In genomic region chr12:132450391-132451171, GRCh38 we compare ENCODE assay signal across 18 cellular contexts. TPM values are rescaled to one million over a fixed set of nuclear protein-coding genes. Genes with fewer than 3 reads are reported as not detected.
DNase-seq lines count a peak whose midpoint lies in the region; ATAC-seq and TF ChIP-seq lines count a peak whose summit lies in the region.
"Had no signal": no experiment of that assay in that cellular context is flagged by ENCODE, and none has a peak within 500 bp of the region (broad histone marks: within the 10 kb centered on the region; RNA-seq: fewer than 3 reads in every experiment).

No MANE protein-coding gene starts in this region.

- H3K4me3 Mint-ChIP-seq in memory B cell = peak overlapping the region; percentile 8
- no peak overlapping the region for H3K4me3 Mint-ChIP-seq in stimulated activated effector memory CD8-positive, alpha-beta T cell treated with anti-CD3 and anti-CD28 coated beads, Interleukin-12 subunit alpha, Interleukin-12 subunit beta, amount 100 ng/mL, for 72 hours
- H3K4me3 Mint-ChIP-seq: activated CD4-positive, alpha-beta T cell treated with anti-CD3 and anti-CD28 coated beads, Interleukin-2, amount 10 ng/mL, durations not matched to agents 24 days and 14 days; activated naive CD8-positive, alpha-beta T cell had no signal

- TF ChIP-seq CTCF in OCI-LY3 (IDR thresholded peaks at IDR 0.05; ENCODE audit: low read depth, low read length) = no peak
- TF ChIP-seq CTCF in PC-3 (conservative IDR thresholded peaks at IDR 0.05; ENCODE audit: low read depth, low read length) = no peak

- H3K27ac ChIP-seq in OCI-LY3 (ENCODE audit: low read length) (peak overlapping the region; percentile 33; the same call in 1 of the 2 replicates), PC-3 (ENCODE audit: low read length) (no peak overlapping the region)
- H3K27ac ChIP-seq: GM23248, prostate gland had no signal

- no peaks in the 10 kb centered on the region for H3K27me3 Mint-ChIP-seq in memory B cell
- H3K27me3 Mint-ChIP-seq: activated CD4-positive, alpha-beta T cell treated with anti-CD3 and anti-CD28 coated beads, Interleukin-2, amount 10 ng/mL, durations not matched to agents 24 days and 14 days; activated naive CD8-positive, alpha-beta T cell had no signal

- H3K9me3 ChIP-seq in OCI-LY3 (ENCODE audit: insufficient read depth, low read length) = no peaks in the 10 kb centered on the region
- no peaks in the 10 kb centered on the region for H3K9me3 ChIP-seq in PC-3 (ENCODE audit: low read length)
- H3K9me3 ChIP-seq: prostate gland had no signal

- CTCF ChIA-PET in PC-3 (lab: Charles Lee) = no interaction called here

- no peak overlapping the region for H3K27ac Mint-ChIP-seq in memory B cell
- no peak overlapping the region for H3K27ac Mint-ChIP-seq in stimulated activated effector memory CD8-positive, alpha-beta T cell treated with anti-CD3 and anti-CD28 coated beads, Interleukin-12 subunit alpha, Interleukin-12 subunit beta, amount 100 ng/mL, for 72 hours
- H3K27ac Mint-ChIP-seq: activated CD4-positive, alpha-beta T cell treated with anti-CD3 and anti-CD28 coated beads, Interleukin-2, amount 10 ng/mL, durations not matched to agents 24 days and 14 days; activated naive CD8-positive, alpha-beta T cell; effector memory CD8-positive, alpha-beta T cell had no signal

- H3K9ac ChIP-seq in OCI-LY3 (ENCODE audit: low read length) = peak overlapping the region; percentile 45; the same call in 1 of the 2 replicates
- H3K9ac ChIP-seq in PC-3 (ENCODE audit: low read length) = no peak overlapping the region
- H3K9ac ChIP-seq: GM23248 had no signal

- H3K4me3 ChIP-seq in OCI-LY3 (ENCODE audit: low read length) (peak overlapping the region; percentile 67), PC-3 (ENCODE audit: low read length) (no peak overlapping the region)
- H3K4me3 ChIP-seq: GM23248, prostate gland had no signal

- POLR2A ChIA-PET in PC-3 (lab: Charles Lee; ENCODE audit: unreplicated experiment) = no interaction called here

- ATAC-seq in GM21786 (IDR thresholded peaks at IDR 0.05; ENCODE audit: unreplicated experiment) = peak; percentile 6
- ATAC-seq in memory B cell (ENCODE audit: low read depth) = peak; percentile 1
- no peak for ATAC-seq in PC-3
- ATAC-seq in stimulated activated effector memory CD8-positive, alpha-beta T cell treated with anti-CD3 and anti-CD28 coated beads, Interleukin-12 subunit alpha, Interleukin-12 subunit beta, amount 100 ng/mL, for 72 hours = no peak
- no peak for ATAC-seq in sciatic nerve
- ATAC-seq: left ventricle myocardium superior had no signal

- no peaks in the 10 kb centered on the region for H3K9me2 ChIP-seq in PC-3 (replicated peaks; ENCODE audit: low read length)

- peak overlapping the region; percentile 88 for H3K4me2 ChIP-seq in OCI-LY3 (ENCODE audit: low read length)
- H3K4me2 ChIP-seq in PC-3 (ENCODE audit: low read length) = no peak overlapping the region

- H3K9me3 Mint-ChIP-seq in memory B cell = no peaks in the 10 kb centered on the region
- no peaks in the 10 kb centered on the region for H3K9me3 Mint-ChIP-seq in stimulated activated effector memory CD8-positive, alpha-beta T cell treated with anti-CD3 and anti-CD28 coated beads, Interleukin-12 subunit alpha, Interleukin-12 subunit beta, amount 100 ng/mL, for 72 hours
- H3K9me3 Mint-ChIP-seq: effector memory CD8-positive, alpha-beta T cell had no signal

- intact Hi-C loops in PC-3 (cut with micrococcal nuclease) = no loop called here
- intact Hi-C loops in sciatic nerve (cut with DNase I) = no loop called here

- peak overlapping the region; percentile 36; the same call in 1 of the 2 replicates for H2AFZ ChIP-seq in OCI-LY3 (ENCODE audit: low read depth, low read length)
- H2AFZ ChIP-seq in PC-3 (ENCODE audit: low read length) = no peak overlapping the region
- H2AFZ ChIP-seq: GM23248 had no signal

- no peaks in the 10 kb centered on the region for H3F3A ChIP-seq in PC-3 (ENCODE audit: low read length, unreplicated experiment)

- peaks cover 1% of the 10 kb centered on the region; the same call in 1 of the 2 replicates for H3K79me2 ChIP-seq in OCI-LY3 (ENCODE audit: low read length)
- H3K79me2 ChIP-seq in PC-3 (ENCODE audit: low read length) = no peaks in the 10 kb centered on the region

- H3K27me3 ChIP-seq in OCI-LY3 (ENCODE audit: low read depth, low read length) (no peaks in the 10 kb centered on the region), PC-3 (ENCODE audit: low read length) (no peaks in the 10 kb centered on the region)

- BruUV-seq in PC-3 (replicated peaks; lab: Mats Ljungman, UMichigan) = no TSS peak

- H3K4me1 Mint-ChIP-seq in memory B cell = peaks cover 44% of the 10 kb centered on the region
- peaks cover 19% of the 10 kb centered on the region for H3K4me1 Mint-ChIP-seq in stimulated activated effector memory CD8-positive, alpha-beta T cell treated with anti-CD3 and anti-CD28 coated beads, Interleukin-12 subunit alpha, Interleukin-12 subunit beta, amount 100 ng/mL, for 72 hours

- H3K36me3 ChIP-seq in OCI-LY3 (replicated peaks; ENCODE audit: low read depth, low read length) = no peaks in the 10 kb centered on the region
- no peaks in the 10 kb centered on the region for H3K36me3 ChIP-seq in PC-3 (ENCODE audit: low read depth, low read length)
- H3K36me3 ChIP-seq: prostate gland had no signal

- DNase-seq in COR-L47 (lab: John Stamatoyannopoulos, UW) (peak; percentile 53), memory B cell (ENCODE audit: low spot score in 2 of 2) (no peak), PC-3 (no peak), sciatic nerve (ENCODE audit: low spot score) (no peak), NCI-H526 (lab: John Stamatoyannopoulos, UW) (no peak)
- no peak for DNase-seq in stimulated activated effector memory CD8-positive, alpha-beta T cell treated with anti-CD3 and anti-CD28 coated beads, Interleukin-12 subunit alpha, Interleukin-12 subunit beta, amount 100 ng/mL, for 72 hours (ENCODE audit: low spot score in 2 of 2)
- DNase-seq: activated CD4-positive, alpha-beta T cell treated with anti-CD3 and anti-CD28 coated beads, Interleukin-2, amount 10 ng/mL, durations not matched to agents 24 days and 14 days; activated T-cell treated with anti-CD3 and anti-CD28 coated beads for 4 hours; DMS153; effector memory CD8-positive, alpha-beta T cell; GM23248; left ventricle myocardium superior; NCI-H2171; T1000 had no signal

- H4K20me1 ChIP-seq in OCI-LY3 (ENCODE audit: insufficient read depth, low read length) (no peaks in the 10 kb centered on the region), PC-3 (ENCODE audit: low read length) (no peaks in the 10 kb centered on the region)

- H3K4me1 ChIP-seq in OCI-LY3 (ENCODE audit: low read length) (peaks cover 32% of the 10 kb centered on the region), PC-3 (ENCODE audit: insufficient read depth, low read length) (peaks cover 10% of the 10 kb centered on the region)
- H3K4me1 ChIP-seq: prostate gland had no signal

- no peaks in the 10 kb centered on the region for H3K36me3 Mint-ChIP-seq in memory B cell
- peaks cover 8% of the 10 kb centered on the region for H3K36me3 Mint-ChIP-seq in stimulated activated effector memory CD8-positive, alpha-beta T cell treated with anti-CD3 and anti-CD28 coated beads, Interleukin-12 subunit alpha, Interleukin-12 subunit beta, amount 100 ng/mL, for 72 hours
- H3K36me3 Mint-ChIP-seq: activated naive CD8-positive, alpha-beta T cell had no signal

RNA-seq across cellular contexts. Expression of gene FBRSL1, which starts 39.4 kb away (rescaled TPM):
- 45.3 and 62.3 TPM in 2 replicates for total RNA-seq in PC-3 (2014; rRNA removed)
- 43.7 TPM for total RNA-seq in sciatic nerve

Comparison
In these comparisons a context has a peak if more than half of its experiments do, and no peak if none do; other contexts are left out.
1. ATAC-seq: peak in GM21786 (single experiment) and memory B cell (single experiment); none in PC-3 (single experiment), stimulated activated effector memory CD8-positive, alpha-beta T cell treated with anti-CD3 and anti-CD28 coated beads, Interleukin-12 subunit alpha, Interleukin-12 subunit beta, amount 100 ng/mL, for 72 hours (single experiment) and sciatic nerve (single experiment).